20 cellular contexts compared by ENCODE assay signal in genomic region chr1:3127738-3128137, GRCh38. TPM values are rescaled to one million over a fixed set of nuclear protein-coding genes. Genes with fewer than 3 reads are reported as not detected.
DNase-seq lines count a peak whose midpoint lies in the region; ATAC-seq and TF ChIP-seq lines count a peak whose summit lies in the region.
"Had no signal": no experiment of that assay in that cellular context is flagged by ENCODE, and none has a peak within 500 bp of the region (broad histone marks: within the 10 kb centered on the region; RNA-seq: fewer than 3 reads in every experiment).

No MANE protein-coding gene starts in this region.

- DNase-seq in adipocyte (ENCODE audit: low read depth) (no peak), heart left ventricle (no peak), nephron progenitor cell (no peak), GDM1 (lab: John Stamatoyannopoulos, UW) (no peak)
- DNase-seq: activated naive CD4-positive, alpha-beta T cell treated with anti-CD3 and anti-CD28 coated beads for 36 hours; effector CD4-positive, alpha-beta T cell; GF-D8; kidney; mucosa of descending colon; NCI-H187; NCI-H226; stimulated activated CD4-positive, alpha-beta T cell treated with anti-CD3 and anti-CD28 coated beads, Interleukin-15, amount 100 ng/mL, for 24 hours had no signal

- WGBS in heart left ventricle, 4 donors = 30 to 61% (median 53%) methylated on average over 7 to 12 of the region's 12 CpGs

- H3K36me3 ChIP-seq in adipocyte (ENCODE audit: control insufficient read depth, insufficient read depth, low read length, severe bottlenecking) = no peaks in the 10 kb centered on the region
- H3K36me3 ChIP-seq in heart left ventricle = no peaks in the 10 kb centered on the region
- no peaks in the 10 kb centered on the region for H3K36me3 ChIP-seq in stomach smooth muscle (ENCODE audit: control insufficient read depth in 2 of 2, insufficient read depth in 2 of 2, low read length in 2 of 2)
- H3K36me3 ChIP-seq: breast epithelium had no signal

- peaks cover 68% of the 10 kb centered on the region for H3K4me1 Mint-ChIP-seq in nephron progenitor cell
- H3K4me1 Mint-ChIP-seq: IgD-negative memory B cell had no signal

- peak in 2 of 4 donors; percentile 19 to 29 for ATAC-seq in heart left ventricle
- ATAC-seq in HG03045 (IDR thresholded peaks at IDR 0.05; ENCODE audit: unreplicated experiment) = no peak
- ATAC-seq in HG02588 (IDR thresholded peaks at IDR 0.05; ENCODE audit: unreplicated experiment) = no peak
- no peak for ATAC-seq in GM21515 (IDR thresholded peaks at IDR 0.05; ENCODE audit: unreplicated experiment)
- ATAC-seq: mucosa of descending colon, SK-N-SH treated with all-trans-retinoic acid at 6 μM for 48 hours had no signal

- H3K9me3 Mint-ChIP-seq in nephron progenitor cell = no peaks in the 10 kb centered on the region
- H3K9me3 Mint-ChIP-seq: activated naive CD4-positive, alpha-beta T cell treated with anti-CD3 and anti-CD28 coated beads for 36 hours; IgD-negative memory B cell; stimulated activated naive CD8-positive, alpha-beta T cell treated with anti-CD3 and anti-CD28 coated beads, Interleukin-15, Interleukin-2, amounts not matched to agents 100 ng/mL and 50 ng/mL, for 24 hours had no signal

- H3K9ac ChIP-seq in adipocyte (ENCODE audit: low read length) (peak overlapping the region; percentile 76), stomach smooth muscle (ENCODE audit: low read length in 2 of 2) (no peak overlapping the region)

- TF ChIP-seq CTCF in heart left ventricle (IDR thresholded peaks at IDR 0.05) = no peak
- TF ChIP-seq CTCF in nephron progenitor cell (IDR thresholded peaks at IDR 0.05) = no peak

- no peak overlapping the region for H3K4me3 Mint-ChIP-seq in nephron progenitor cell
- H3K4me3 Mint-ChIP-seq: activated naive CD4-positive, alpha-beta T cell treated with anti-CD3 and anti-CD28 coated beads for 36 hours; IgD-negative memory B cell; stimulated activated naive CD8-positive, alpha-beta T cell treated with anti-CD3 and anti-CD28 coated beads, Interleukin-15, Interleukin-2, amounts not matched to agents 100 ng/mL and 50 ng/mL, for 24 hours had no signal

- peaks cover 22% of the 10 kb centered on the region for H3K4me1 ChIP-seq in adipocyte (ENCODE audit: control insufficient read depth, insufficient read depth, low read length)
- peaks cover 6 to 90% (median 48%) of the 10 kb centered on the region in 12 donors for H3K4me1 ChIP-seq in heart left ventricle
- H3K4me1 ChIP-seq in stomach smooth muscle (ENCODE audit: control insufficient read depth, insufficient read depth, low read length) = peaks cover 21% of the 10 kb centered on the region
- H3K4me1 ChIP-seq: breast epithelium had no signal

- no peaks in the 10 kb centered on the region for H3K9me3 ChIP-seq in adipocyte (ENCODE audit: control insufficient read depth, low read length)
- no peaks in the 10 kb centered on the region for H3K9me3 ChIP-seq in heart left ventricle
- H3K9me3 ChIP-seq in stomach smooth muscle (ENCODE audit: control insufficient read depth in 2 of 2, low read length in 2 of 2) = no peaks in the 10 kb centered on the region
- H3K9me3 ChIP-seq: breast epithelium, mucosa of descending colon had no signal

- intact Hi-C loops in heart left ventricle (cut with DNase I) = loop anchor here in 4 of 10 donors (5.0 to 10.0 kb wide), 3 partner anchors 50 to 55 kb away; no protein-coding TSS in a partner anchor

- peak overlapping the region; percentile 28 to 89 (median 74) for H3K27ac ChIP-seq in heart left ventricle
- peak overlapping the region; percentile 11 for H3K27ac ChIP-seq in stomach smooth muscle (ENCODE audit: low read length)
- H3K27ac ChIP-seq: breast epithelium had no signal

- peaks cover 5% of the 10 kb centered on the region for H3K27me3 ChIP-seq in adipocyte (replicated peaks; ENCODE audit: control insufficient read depth, insufficient read depth, low read length)
- H3K27me3 ChIP-seq in heart left ventricle = no peaks in the 10 kb centered on the region
- no peaks in the 10 kb centered on the region for H3K27me3 ChIP-seq in stomach smooth muscle (ENCODE audit: control insufficient read depth in 1 of 2, insufficient read depth in 2 of 2, low read length in 2 of 2)

- no peaks in the 10 kb centered on the region for H3K36me3 Mint-ChIP-seq in nephron progenitor cell (ENCODE audit: low read depth)
- H3K36me3 Mint-ChIP-seq: IgD-negative memory B cell had no signal

- H3K4me3 ChIP-seq in adipocyte (ENCODE audit: low read length) (peak overlapping the region; percentile 69), heart left ventricle (peak overlapping the region in 3 of 12 donors; percentile 6 to 21 (median 14)), stomach smooth muscle (ENCODE audit: low read length in 2 of 2) (no peak overlapping the region)
- H3K4me3 ChIP-seq: breast epithelium, mucosa of descending colon had no signal

- H3K27ac Mint-ChIP-seq in nephron progenitor cell = peak overlapping the region; percentile 45
- H3K27ac Mint-ChIP-seq: activated naive CD4-positive, alpha-beta T cell treated with anti-CD3 and anti-CD28 coated beads for 36 hours; IgD-negative memory B cell; stimulated activated naive CD8-positive, alpha-beta T cell treated with anti-CD3 and anti-CD28 coated beads, Interleukin-15, Interleukin-2, amounts not matched to agents 100 ng/mL and 50 ng/mL, for 24 hours had no signal

- TF ChIP-seq POLR2A in heart left ventricle (IDR thresholded peaks at IDR 0.05) = no peak

- peaks cover 9% of the 10 kb centered on the region for H3K27me3 Mint-ChIP-seq in nephron progenitor cell (ENCODE audit: low read depth, poor library complexity)
- H3K27me3 Mint-ChIP-seq: stimulated activated naive CD8-positive, alpha-beta T cell treated with anti-CD3 and anti-CD28 coated beads, Interleukin-15, Interleukin-2, amounts not matched to agents 100 ng/mL and 50 ng/mL, for 24 hours had no signal

RNA-seq across cellular contexts. Expression of gene PRDM16, which starts 58.7 kb away (rescaled TPM):
- total RNA-seq in heart left ventricle = 10 to 100 TPM in 7 of 9 donors, 1 to 10 TPM in 2; 6.0 to 22.7 (median 14.4) TPM
- 10 to 100 TPM; 11.3 to 13.1 TPM for polyA plus RNA-seq in heart left ventricle
- polyA plus RNA-seq: IgD-negative memory B cell had no signal
